1 cellular context compared by ENCODE assay signal in the genomic region with DNA sequence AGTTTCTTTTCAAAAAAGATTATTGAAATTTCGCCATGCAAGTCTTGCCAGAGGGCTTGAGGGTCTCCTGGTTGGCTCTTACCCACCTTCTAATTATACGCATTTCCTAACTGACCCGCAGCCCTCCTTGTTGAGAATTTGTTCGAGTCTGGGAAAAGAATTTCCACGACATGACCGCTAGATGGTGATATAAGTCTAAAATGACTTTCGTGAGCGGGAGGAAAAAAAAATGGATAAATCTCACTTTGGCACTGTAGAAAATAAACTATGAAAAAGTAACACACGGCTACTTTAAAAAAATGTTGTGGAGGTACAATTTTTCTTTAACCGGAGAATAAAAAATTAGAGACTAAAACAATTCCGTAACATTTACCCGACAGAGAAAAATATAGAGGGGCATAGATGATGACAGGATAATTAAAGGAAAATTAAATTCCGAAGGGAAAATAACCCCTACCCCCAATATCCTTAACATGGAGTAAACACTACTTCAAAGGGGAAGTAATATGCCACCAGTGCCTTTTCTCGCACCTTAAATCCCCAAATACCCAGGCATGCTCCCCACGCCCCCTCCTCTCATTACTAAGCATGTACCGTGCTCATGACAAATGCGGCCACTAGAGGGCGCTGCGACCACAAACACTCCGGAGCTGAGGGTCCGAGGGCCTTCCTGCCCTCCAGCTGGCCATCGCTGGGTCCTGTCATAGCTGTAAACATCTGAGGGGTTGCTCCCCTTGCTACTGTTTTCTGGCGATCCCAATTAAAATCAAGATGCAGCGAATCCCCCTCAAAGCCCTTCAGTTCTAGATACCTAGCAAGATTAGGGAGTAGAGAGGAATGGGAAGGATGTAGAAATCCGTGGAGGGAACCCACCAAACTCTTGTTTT.
A peak's percentile ranks its signal among the peaks of the same experiment; 100 is the strongest.
TF ChIP-seq lines count a peak whose summit lies in the region.

No MANE protein-coding gene starts in this region.

TF ChIP-seq in HEK293, 187 proteins besides CTCF, POLR2A, EP300 and RAD21 (continued from another document and continues in another):
- TF ChIP-seq SALL2 (tag by site-specific recombination; IDR thresholded peaks at IDR 0.05; ENCODE audit: borderline replicate concordance) (no peak), KLF9 (tag by site-specific recombination; IDR thresholded peaks at IDR 0.05; ENCODE audit: low read depth) (peak; percentile 56), ZNF140 (tag by site-specific recombination; IDR thresholded peaks at IDR 0.05) (no peak), ZNF529 (tag by site-specific recombination; IDR thresholded peaks at IDR 0.05; ENCODE audit: insufficient replicate concordance) (no peak), ZNF239 (tag by site-specific recombination; IDR thresholded peaks at IDR 0.05) (no peak), ZNF202 (tag by site-specific recombination; IDR thresholded peaks at IDR 0.05; ENCODE audit: borderline replicate concordance) (no peak), ZNF112 (tag by site-specific recombination; IDR thresholded peaks at IDR 0.05) (no peak), SP7 (tag by site-specific recombination; IDR thresholded peaks at IDR 0.05) (no peak), ZNF701 (tag by site-specific recombination; IDR thresholded peaks at IDR 0.05) (0 out of 2 replicates have a peak, but pooled peaks have one; percentile 38), ZNF354C (tag by site-specific recombination; IDR thresholded peaks at IDR 0.05; ENCODE audit: borderline replicate concordance, low read depth) (no peak), ZNF791 (tag by site-specific recombination; IDR thresholded peaks at IDR 0.05) (no peak), MZF1 (tag by site-specific recombination; IDR thresholded peaks at IDR 0.05; ENCODE audit: borderline replicate concordance) (peak; percentile 59; the same call in 1 of the 2 replicates), ZNF175 (tag by site-specific recombination; IDR thresholded peaks at IDR 0.05) (no peak), ZBTB8A (tag by site-specific recombination; IDR thresholded peaks at IDR 0.05) (peak; percentile 11; the same call in 1 of the 2 replicates), ZNF10 (tag by site-specific recombination; IDR thresholded peaks at IDR 0.05) (no peak), ZNF426 (tag by site-specific recombination; IDR thresholded peaks at IDR 0.05) (no peak), ZNF157 (tag by site-specific recombination; IDR thresholded peaks at IDR 0.05) (no peak), ZNF214 (tag by site-specific recombination; IDR thresholded peaks at IDR 0.05; ENCODE audit: borderline replicate concordance) (no peak), MEIS1 (CRISPR knock-in tag; IDR thresholded peaks at IDR 0.05; ENCODE audit: borderline replicate concordance) (no peak), ZNF843 (tag by site-specific recombination; IDR thresholded peaks at IDR 0.05) (no peak), HOXA7 (CRISPR knock-in tag; IDR thresholded peaks at IDR 0.05; ENCODE audit: borderline replicate concordance) (no peak), ZNF311 (tag by site-specific recombination; IDR thresholded peaks at IDR 0.05; ENCODE audit: borderline replicate concordance) (no peak), ZNF324 (tag by site-specific recombination; IDR thresholded peaks at IDR 0.05) (no peak), ZNF221 (tag by site-specific recombination; IDR thresholded peaks at IDR 0.05; ENCODE audit: borderline replicate concordance) (no peak), ZNF621 (tag by site-specific recombination; IDR thresholded peaks at IDR 0.05) (no peak), ZSCAN16 (tag by site-specific recombination; IDR thresholded peaks at IDR 0.05) (no peak), ZNF654 (tag by site-specific recombination; IDR thresholded peaks at IDR 0.05; ENCODE audit: low read depth) (peak; percentile 86), SP2 (tag by site-specific recombination; IDR thresholded peaks at IDR 0.05) (no peak), ZNF404 (tag by site-specific recombination; IDR thresholded peaks at IDR 0.05) (no peak), ZNF266 (tag by site-specific recombination; IDR thresholded peaks at IDR 0.05; ENCODE audit: low read depth) (no peak), ZNF2 (tag by site-specific recombination; IDR thresholded peaks at IDR 0.05) (no peak), ZNF514 (tag by site-specific recombination; IDR thresholded peaks at IDR 0.05) (no peak), ZNF473 (tag by site-specific recombination; IDR thresholded peaks at IDR 0.05) (no peak), YY2 (tag by site-specific recombination; IDR thresholded peaks at IDR 0.05) (no peak), ZNF138 (tag by site-specific recombination; IDR thresholded peaks at IDR 0.05; ENCODE audit: borderline replicate concordance) (no peak), ZNF626 (tag by site-specific recombination; IDR thresholded peaks at IDR 0.05) (no peak), ZNF660 (tag by site-specific recombination; IDR thresholded peaks at IDR 0.05) (no peak), ZBTB48 (tag by site-specific recombination; IDR thresholded peaks at IDR 0.05) (no peak), ZNF335 (tag by site-specific recombination; conservative IDR thresholded peaks at IDR 0.05) (peak; percentile 71), ZNF169 (tag by site-specific recombination; IDR thresholded peaks at IDR 0.05) (no peak), ZBTB17 (tag by site-specific recombination; IDR thresholded peaks at IDR 0.05) (no peak)
- TF ChIP-seq, protein P1, sequence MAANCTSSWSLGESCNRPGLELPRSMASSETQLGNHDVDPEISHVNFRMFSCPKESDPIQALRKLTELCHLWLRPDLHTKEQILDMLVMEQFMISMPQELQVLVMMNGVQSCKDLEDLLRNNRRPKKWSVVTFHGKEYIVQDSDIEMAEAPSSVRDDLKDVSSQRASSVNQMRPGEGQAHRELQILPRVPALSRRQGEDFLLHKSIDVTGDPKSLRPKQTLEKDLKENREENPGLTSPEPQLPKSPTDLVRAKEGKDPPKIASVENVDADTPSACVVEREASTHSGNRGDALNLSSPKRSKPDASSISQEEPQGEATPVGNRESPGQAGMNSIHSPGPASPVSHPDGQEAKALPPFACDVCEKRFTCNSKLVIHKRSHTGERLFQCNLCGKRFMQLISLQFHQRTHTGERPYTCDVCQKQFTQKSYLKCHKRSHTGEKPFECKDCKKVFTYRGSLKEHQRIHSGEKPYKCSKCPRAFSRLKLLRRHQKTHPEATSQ (tag by site-specific recombination; IDR thresholded peaks at IDR 0.05): no peak
- TF ChIP-seq, protein P2, sequence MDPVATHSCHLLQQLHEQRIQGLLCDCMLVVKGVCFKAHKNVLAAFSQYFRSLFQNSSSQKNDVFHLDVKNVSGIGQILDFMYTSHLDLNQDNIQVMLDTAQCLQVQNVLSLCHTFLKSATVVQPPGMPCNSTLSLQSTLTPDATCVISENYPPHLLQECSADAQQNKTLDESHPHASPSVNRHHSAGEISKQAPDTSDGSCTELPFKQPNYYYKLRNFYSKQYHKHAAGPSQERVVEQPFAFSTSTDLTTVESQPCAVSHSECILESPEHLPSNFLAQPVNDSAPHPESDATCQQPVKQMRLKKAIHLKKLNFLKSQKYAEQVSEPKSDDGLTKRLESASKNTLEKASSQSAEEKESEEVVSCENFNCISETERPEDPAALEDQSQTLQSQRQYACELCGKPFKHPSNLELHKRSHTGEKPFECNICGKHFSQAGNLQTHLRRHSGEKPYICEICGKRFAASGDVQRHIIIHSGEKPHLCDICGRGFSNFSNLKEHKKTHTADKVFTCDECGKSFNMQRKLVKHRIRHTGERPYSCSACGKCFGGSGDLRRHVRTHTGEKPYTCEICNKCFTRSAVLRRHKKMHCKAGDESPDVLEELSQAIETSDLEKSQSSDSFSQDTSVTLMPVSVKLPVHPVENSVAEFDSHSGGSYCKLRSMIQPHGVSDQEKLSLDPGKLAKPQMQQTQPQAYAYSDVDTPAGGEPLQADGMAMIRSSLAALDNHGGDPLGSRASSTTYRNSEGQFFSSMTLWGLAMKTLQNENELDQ (tag by site-specific recombination; IDR thresholded peaks at IDR 0.05; ENCODE audit: low read depth): no peak
- TF ChIP-seq, protein P3, sequence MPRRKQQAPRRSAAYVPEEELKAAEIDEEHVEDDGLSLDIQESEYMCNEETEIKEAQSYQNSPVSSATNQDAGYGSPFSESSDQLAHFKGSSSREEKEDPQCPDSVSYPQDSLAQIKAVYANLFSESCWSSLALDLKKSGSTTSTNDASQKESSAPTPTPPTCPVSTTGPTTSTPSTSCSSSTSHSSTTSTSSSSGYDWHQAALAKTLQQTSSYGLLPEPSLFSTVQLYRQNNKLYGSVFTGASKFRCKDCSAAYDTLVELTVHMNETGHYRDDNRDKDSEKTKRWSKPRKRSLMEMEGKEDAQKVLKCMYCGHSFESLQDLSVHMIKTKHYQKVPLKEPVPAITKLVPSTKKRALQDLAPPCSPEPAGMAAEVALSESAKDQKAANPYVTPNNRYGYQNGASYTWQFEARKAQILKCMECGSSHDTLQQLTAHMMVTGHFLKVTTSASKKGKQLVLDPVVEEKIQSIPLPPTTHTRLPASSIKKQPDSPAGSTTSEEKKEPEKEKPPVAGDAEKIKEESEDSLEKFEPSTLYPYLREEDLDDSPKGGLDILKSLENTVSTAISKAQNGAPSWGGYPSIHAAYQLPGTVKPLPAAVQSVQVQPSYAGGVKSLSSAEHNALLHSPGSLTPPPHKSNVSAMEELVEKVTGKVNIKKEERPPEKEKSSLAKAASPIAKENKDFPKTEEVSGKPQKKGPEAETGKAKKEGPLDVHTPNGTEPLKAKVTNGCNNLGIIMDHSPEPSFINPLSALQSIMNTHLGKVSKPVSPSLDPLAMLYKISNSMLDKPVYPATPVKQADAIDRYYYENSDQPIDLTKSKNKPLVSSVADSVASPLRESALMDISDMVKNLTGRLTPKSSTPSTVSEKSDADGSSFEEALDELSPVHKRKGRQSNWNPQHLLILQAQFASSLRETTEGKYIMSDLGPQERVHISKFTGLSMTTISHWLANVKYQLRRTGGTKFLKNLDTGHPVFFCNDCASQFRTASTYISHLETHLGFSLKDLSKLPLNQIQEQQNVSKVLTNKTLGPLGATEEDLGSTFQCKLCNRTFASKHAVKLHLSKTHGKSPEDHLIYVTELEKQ (tag by site-specific recombination; IDR thresholded peaks at IDR 0.05; ENCODE audit: borderline replicate concordance): no peak
- TF ChIP-seq, protein P4, sequence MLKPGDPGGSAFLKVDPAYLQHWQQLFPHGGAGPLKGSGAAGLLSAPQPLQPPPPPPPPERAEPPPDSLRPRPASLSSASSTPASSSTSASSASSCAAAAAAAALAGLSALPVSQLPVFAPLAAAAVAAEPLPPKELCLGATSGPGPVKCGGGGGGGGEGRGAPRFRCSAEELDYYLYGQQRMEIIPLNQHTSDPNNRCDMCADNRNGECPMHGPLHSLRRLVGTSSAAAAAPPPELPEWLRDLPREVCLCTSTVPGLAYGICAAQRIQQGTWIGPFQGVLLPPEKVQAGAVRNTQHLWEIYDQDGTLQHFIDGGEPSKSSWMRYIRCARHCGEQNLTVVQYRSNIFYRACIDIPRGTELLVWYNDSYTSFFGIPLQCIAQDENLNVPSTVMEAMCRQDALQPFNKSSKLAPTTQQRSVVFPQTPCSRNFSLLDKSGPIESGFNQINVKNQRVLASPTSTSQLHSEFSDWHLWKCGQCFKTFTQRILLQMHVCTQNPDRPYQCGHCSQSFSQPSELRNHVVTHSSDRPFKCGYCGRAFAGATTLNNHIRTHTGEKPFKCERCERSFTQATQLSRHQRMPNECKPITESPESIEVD (tag by site-specific recombination; IDR thresholded peaks at IDR 0.05): 0 out of 2 replicates have a peak, but pooled peaks have one; percentile 11
- TF ChIP-seq, protein P5, sequence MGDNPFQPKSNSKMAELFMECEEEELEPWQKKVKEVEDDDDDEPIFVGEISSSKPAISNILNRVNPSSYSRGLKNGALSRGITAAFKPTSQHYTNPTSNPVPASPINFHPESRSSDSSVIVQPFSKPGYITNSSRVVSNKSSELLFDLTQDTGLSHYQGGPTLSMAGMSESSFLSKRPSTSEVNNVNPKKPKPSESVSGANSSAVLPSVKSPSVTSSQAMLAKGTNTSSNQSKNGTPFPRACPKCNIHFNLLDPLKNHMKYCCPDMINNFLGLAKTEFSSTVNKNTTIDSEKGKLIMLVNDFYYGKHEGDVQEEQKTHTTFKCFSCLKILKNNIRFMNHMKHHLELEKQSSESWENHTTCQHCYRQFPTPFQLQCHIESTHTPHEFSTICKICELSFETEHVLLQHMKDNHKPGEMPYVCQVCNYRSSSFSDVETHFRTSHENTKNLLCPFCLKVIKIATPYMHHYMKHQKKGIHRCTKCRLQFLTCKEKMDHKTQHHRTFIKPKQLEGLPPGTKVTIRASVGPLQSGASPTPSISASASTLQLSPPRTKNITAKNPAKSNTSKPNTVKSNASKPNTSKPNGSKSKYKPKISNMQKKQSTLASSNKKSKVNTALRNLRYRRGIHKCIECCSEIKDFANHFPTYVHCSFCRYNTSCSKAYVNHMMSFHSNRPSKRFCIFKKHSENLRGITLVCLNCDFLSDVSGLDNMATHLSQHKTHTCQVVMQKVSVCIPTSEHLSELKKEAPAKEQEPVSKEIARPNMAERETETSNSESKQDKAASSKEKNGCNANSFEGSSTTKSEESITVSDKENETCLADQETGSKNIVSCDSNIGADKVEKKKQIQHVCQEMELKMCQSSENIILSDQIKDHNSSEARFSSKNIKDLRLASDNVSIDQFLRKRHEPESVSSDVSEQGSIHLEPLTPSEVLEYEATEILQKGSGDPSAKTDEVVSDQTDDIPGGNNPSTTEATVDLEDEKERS (tag by site-specific recombination; IDR thresholded peaks at IDR 0.05): no peak
- TF ChIP-seq, protein P6, sequence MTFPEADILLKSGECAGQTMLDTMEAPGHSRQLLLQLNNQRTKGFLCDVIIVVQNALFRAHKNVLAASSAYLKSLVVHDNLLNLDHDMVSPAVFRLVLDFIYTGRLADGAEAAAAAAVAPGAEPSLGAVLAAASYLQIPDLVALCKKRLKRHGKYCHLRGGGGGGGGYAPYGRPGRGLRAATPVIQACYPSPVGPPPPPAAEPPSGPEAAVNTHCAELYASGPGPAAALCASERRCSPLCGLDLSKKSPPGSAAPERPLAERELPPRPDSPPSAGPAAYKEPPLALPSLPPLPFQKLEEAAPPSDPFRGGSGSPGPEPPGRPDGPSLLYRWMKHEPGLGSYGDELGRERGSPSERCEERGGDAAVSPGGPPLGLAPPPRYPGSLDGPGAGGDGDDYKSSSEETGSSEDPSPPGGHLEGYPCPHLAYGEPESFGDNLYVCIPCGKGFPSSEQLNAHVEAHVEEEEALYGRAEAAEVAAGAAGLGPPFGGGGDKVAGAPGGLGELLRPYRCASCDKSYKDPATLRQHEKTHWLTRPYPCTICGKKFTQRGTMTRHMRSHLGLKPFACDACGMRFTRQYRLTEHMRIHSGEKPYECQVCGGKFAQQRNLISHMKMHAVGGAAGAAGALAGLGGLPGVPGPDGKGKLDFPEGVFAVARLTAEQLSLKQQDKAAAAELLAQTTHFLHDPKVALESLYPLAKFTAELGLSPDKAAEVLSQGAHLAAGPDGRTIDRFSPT (tag by site-specific recombination; IDR thresholded peaks at IDR 0.05): no peak
- TF ChIP-seq, protein P7, sequence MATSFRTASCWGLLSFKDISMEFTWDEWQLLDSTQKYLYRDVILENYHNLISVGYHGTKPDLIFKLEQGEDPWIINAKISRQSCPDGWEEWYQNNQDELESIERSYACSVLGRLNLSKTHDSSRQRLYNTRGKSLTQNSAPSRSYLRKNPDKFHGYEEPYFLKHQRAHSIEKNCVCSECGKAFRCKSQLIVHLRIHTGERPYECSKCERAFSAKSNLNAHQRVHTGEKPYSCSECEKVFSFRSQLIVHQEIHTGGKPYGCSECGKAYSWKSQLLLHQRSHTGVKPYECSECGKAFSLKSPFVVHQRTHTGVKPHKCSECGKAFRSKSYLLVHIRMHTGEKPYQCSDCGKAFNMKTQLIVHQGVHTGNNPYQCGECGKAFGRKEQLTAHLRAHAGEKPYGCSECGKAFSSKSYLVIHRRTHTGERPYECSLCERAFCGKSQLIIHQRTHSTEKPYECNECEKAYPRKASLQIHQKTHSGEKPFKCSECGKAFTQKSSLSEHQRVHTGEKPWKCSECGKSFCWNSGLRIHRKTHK (tag by site-specific recombination; IDR thresholded peaks at IDR 0.05): no peak
